ENCODE assay signal across 8 cellular contexts in the genomic region with DNA sequence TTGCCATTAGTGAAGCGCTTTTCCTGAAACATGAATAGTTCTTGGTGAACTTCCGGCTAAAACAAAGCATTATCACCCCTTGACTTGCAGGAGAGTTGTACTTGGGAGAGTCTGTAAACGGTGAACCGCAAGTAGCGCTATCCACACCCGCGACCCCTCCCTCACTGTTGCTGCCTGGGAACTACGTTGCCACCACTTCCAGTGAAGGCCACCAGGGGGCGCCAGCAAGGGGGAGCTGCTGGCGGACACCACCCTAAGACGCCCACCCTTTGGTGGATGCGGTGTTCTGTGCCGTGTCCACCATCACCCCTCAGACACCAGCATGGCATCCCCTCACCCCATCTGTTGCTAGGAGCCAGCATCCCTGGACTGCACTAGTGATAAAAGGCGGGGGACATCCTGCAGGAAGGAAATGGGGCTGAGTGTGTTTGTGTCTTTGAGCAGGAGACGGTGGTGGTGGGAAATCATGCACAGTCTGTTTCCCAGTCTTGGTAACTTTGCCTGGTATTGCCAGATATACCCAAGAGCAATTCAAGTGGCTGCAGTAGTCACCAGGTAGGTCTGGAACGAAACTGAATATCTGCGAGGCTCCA.
DNase-seq lines count a peak whose midpoint lies in the region; ATAC-seq and TF ChIP-seq lines count a peak whose summit lies in the region.

No MANE protein-coding gene starts in this region.

- H3K27ac ChIP-seq in 22Rv1 (no peak overlapping the region), heart right ventricle (no peak overlapping the region)

- H3K9me3 ChIP-seq in heart right ventricle: no peaks in the 10 kb centered on the region

- H3K36me3 ChIP-seq in heart right ventricle: no peaks in the 10 kb centered on the region

- H3K4me3 ChIP-seq in heart right ventricle: no peak overlapping the region

- DNase-seq in activated T-cell treated with anti-CD3 and anti-CD28 coated beads for 1 hour (ENCODE audit: low read depth) (peak; percentile 39), heart right ventricle (peak in 1 of 2 donors; percentile 51), NCI-H1092 treated with DMSO at 0.1 percent for 48 hours (lab: John Stamatoyannopoulos, UW) (no peak)
- DNase-seq in stimulated activated CD4-positive, alpha-beta T cell treated with anti-CD3 and anti-CD28 coated beads, TNF-alpha, amount 100 ng/mL, for 24 hours (ENCODE audit: low read depth in 3 of 3): peak in 2 of 3 experiments; percentile 22 to 42

- peak; percentile 45 for ATAC-seq in HG02642 (IDR thresholded peaks at IDR 0.05; ENCODE audit: poor library complexity, unreplicated experiment)
- ATAC-seq in heart right ventricle: peak in 3 of 8 donors; percentile 17 to 34 (median 29)
- ATAC-seq in GM21423 (IDR thresholded peaks at IDR 0.05; ENCODE audit: unreplicated experiment): no peak
- ATAC-seq in HG03520 (IDR thresholded peaks at IDR 0.05; ENCODE audit: unreplicated experiment): no peak

- peaks cover 0 to 6% (median 0%) of the 10 kb centered on the region in 9 donors for H3K4me1 ChIP-seq in heart right ventricle

- H3K27me3 ChIP-seq in heart right ventricle: peaks cover 0 to 7% (median 0%) of the 10 kb centered on the region in 7 donors

- TF ChIP-seq CTCF in 22Rv1 (IDR thresholded peaks at IDR 0.05): peak; percentile 77
- peak; percentile 45 to 82 (median 69) for TF ChIP-seq CTCF in heart right ventricle (IDR thresholded peaks at IDR 0.05)

- WGBS in heart right ventricle, 2 donors: 32 to 45% methylated on average over 17 of the region's 17 CpGs

- intact Hi-C loops in heart right ventricle (cut with DNase I): loop anchor here in 1 of 10 donors (5.0 kb wide), 1 partner anchor 60 kb away; no protein-coding TSS in a partner anchor
